In genomic region chr4:104472766-104473165, GRCh38 we compare ENCODE assay signal across 22 cellular contexts. TPM values are rescaled to one million over a fixed set of nuclear protein-coding genes. Genes with fewer than 3 reads are reported as not detected.
"Had no signal": no experiment of that assay in that cellular context is flagged by ENCODE, and none has a peak within 500 bp of the region (broad histone marks: within the 10 kb centered on the region; RNA-seq: fewer than 3 reads in every experiment).

No MANE protein-coding gene starts in this region.

- H3K27ac ChIP-seq: breast epithelium had no signal

- H3K4me1 ChIP-seq: breast epithelium had no signal

- ATAC-seq: activated CD4-positive, CD25-positive, alpha-beta regulatory T cell treated with anti-CD3 and anti-CD28 coated beads, Interleukin-2, amount 50 U/mL, for 24 hours; activated CD8-positive, alpha-beta T cell treated with anti-CD3 and anti-CD28 coated beads, Interleukin-2, amount 10 ng/mL, durations not matched to agents 7 days and 5 days; PC-3 had no signal

- H3K27me3 ChIP-seq: breast epithelium had no signal

- H3K4me3 ChIP-seq: breast epithelium had no signal

- H3K36me3 ChIP-seq: breast epithelium had no signal

- DNase-seq: activated CD4-positive, alpha-beta T cell treated with anti-CD3 and anti-CD28 coated beads for 48 hours; activated CD4-positive, alpha-beta T cell treated with anti-CD3 and anti-CD28 coated beads, Interleukin-2, amount 50 U/mL, for 4 hours; activated CD8-positive, alpha-beta memory T cell treated with anti-CD3 and anti-CD28 coated beads, Interleukin-2, amount 50 U/mL, for 48 hours; activated CD8-positive, alpha-beta T cell treated with anti-CD3 and anti-CD28 coated beads, Interleukin-2, amount 10 ng/mL, durations not matched to agents 7 days and 5 days; activated effector memory CD4-positive, alpha-beta T cell treated with Interleukin-2 at 50 U/mL for 16 hours; activated naive CD4-positive, alpha-beta T cell; activated T-cell treated with anti-CD3 and anti-CD28 coated beads, Interleukin-2, amount 50 U/mL, for 24 hours; aorta; caudate nucleus; MV-4-11; NCI-H1092 treated with DMSO at 0.1 percent for 48 hours; NCI-H1417 treated with DMSO at 0.1 percent for 48 hours; NCI-H1694; NCI-H2029; NCI-H446; NCI-H524; PC-3; SHP77 treated with DMSO at 0.1 percent for 48 hours had no signal

- H3K9me3 ChIP-seq: breast epithelium had no signal

RNA-seq across cellular contexts. Expression of gene CXXC4, which starts 21.9 kb away (rescaled TPM):
- total RNA-seq: activated CD8-positive, alpha-beta T cell treated with anti-CD3 and anti-CD28 coated beads, Interleukin-2, amount 10 ng/mL, durations not matched to agents 7 days and 5 days; activated T-helper 1 cell treated with anti-CD3 and anti-CD28 coated beads, Interleukin-12 subunit alpha, Interleukin-12 subunit beta, Interleukin-2, Interleukin-4 antibody, amounts not matched to agents 30 ng/mL and 10 ng/mL and 1 ng/mL, durations not matched to agents 14 hours and 24 hours and 36 hours; MCF 10A; PC-3 had no signal
